20 cellular contexts compared by ENCODE assay signal in genomic region chr15:74454764-74455500, GRCh38. TPM values are rescaled to one million over a fixed set of nuclear protein-coding genes. Genes with fewer than 3 reads are reported as not detected.
A peak's percentile ranks its signal among the peaks of the same experiment; 100 is the strongest.
DNase-seq lines count a peak whose midpoint lies in the region; ATAC-seq, FAIRE-seq and TF ChIP-seq lines count a peak whose summit lies in the region.
"Had no signal": no experiment of that assay in that cellular context is flagged by ENCODE, and none has a peak within 500 bp of the region (broad histone marks: within the 10 kb centered on the region; RNA-seq: fewer than 3 reads in every experiment).

No MANE protein-coding gene starts in this region.

- no peaks in the 10 kb centered on the region for H3K9me3 ChIP-seq in astrocyte (ENCODE audit: insufficient read depth, low read depth, low read length)
- H3K9me3 ChIP-seq: ascending aorta, BLaER1, gastrocnemius medialis, SK-N-SH, testis had no signal

- DNase-seq in activated CD8-positive, alpha-beta memory T cell treated with anti-CD3 and anti-CD28 coated beads, Interleukin-2, amount 10 ng/mL, durations not matched to agents 7 days and 5 days = no peak
- DNase-seq in activated CD8-positive, alpha-beta memory T cell treated with anti-CD3 and anti-CD28 coated beads, Interleukin-2, amount 50 U/mL, for 48 hours = no peak
- DNase-seq in MV-4-11 (lab: John Stamatoyannopoulos, UW) = peak; percentile 7
- no peak for DNase-seq in astrocyte (ENCODE audit: low read depth)
- no peak for DNase-seq in superior temporal gyrus (ENCODE audit: extremely low spot score)
- DNase-seq: activated naive CD4-positive, alpha-beta T cell treated with Interleukin-2 at 50 U/mL for 16 hours; effector CD4-positive, alpha-beta T cell; gastrocnemius medialis; KG1; NCI-H1092; NCI-H2029 treated with DMSO at 0.1 percent for 48 hours; NCI-H446 treated with DMSO at 0.1 percent for 48 hours; SK-N-SH; testis had no signal

- no peak for ATAC-seq in activated CD8-positive, alpha-beta memory T cell treated with anti-CD3 and anti-CD28 coated beads, Interleukin-2, amount 10 ng/mL, durations not matched to agents 7 days and 5 days
- no peak for ATAC-seq in stimulated activated memory B cell treated with anti-CD40 and anti-IgM and Interleukin-4, amounts not matched to agents 10 μg/mL and 1 μg/mL and 100 μg/mL, for 72 hours
- no peak for ATAC-seq in HG03571 (IDR thresholded peaks at IDR 0.05; ENCODE audit: unreplicated experiment)
- no peak for ATAC-seq in GM19324 (IDR thresholded peaks at IDR 0.05; ENCODE audit: low FRiP score, unreplicated experiment)
- ATAC-seq: gastrocnemius medialis had no signal

- no peak overlapping the region for H3K9ac ChIP-seq in astrocyte (ENCODE audit: low read length)
- H3K9ac ChIP-seq: BLaER1, SK-N-SH had no signal

- peak overlapping the region; percentile 21 for H3K27ac Mint-ChIP-seq in activated CD8-positive, alpha-beta memory T cell treated with anti-CD3 and anti-CD28 coated beads, Interleukin-2, amount 10 ng/mL, durations not matched to agents 7 days and 5 days
- peak overlapping the region; percentile 78 for H3K27ac Mint-ChIP-seq in astrocyte (ENCODE audit: unreplicated experiment)
- H3K27ac Mint-ChIP-seq in stimulated activated memory B cell treated with anti-CD40 and anti-IgM and Interleukin-4, amounts not matched to agents 10 μg/mL and 1 μg/mL and 100 μg/mL, for 72 hours = peak overlapping the region; percentile 51

- H3K27ac ChIP-seq in astrocyte (ENCODE audit: low read depth, low read length) = no peak overlapping the region
- H3K27ac ChIP-seq: ascending aorta, BLaER1, testis had no signal

- H3K4me1 ChIP-seq in astrocyte (ENCODE audit: insufficient read depth, low read length) = peaks cover 5% of the 10 kb centered on the region

- H3K36me3 Mint-ChIP-seq in activated CD8-positive, alpha-beta memory T cell treated with anti-CD3 and anti-CD28 coated beads, Interleukin-2, amount 10 ng/mL, durations not matched to agents 7 days and 5 days = peaks cover 31% of the 10 kb centered on the region
- peaks cover 23% of the 10 kb centered on the region for H3K36me3 Mint-ChIP-seq in astrocyte (ENCODE audit: low read depth, unreplicated experiment)
- H3K36me3 Mint-ChIP-seq in stimulated activated memory B cell treated with anti-CD40 and anti-IgM and Interleukin-4, amounts not matched to agents 10 μg/mL and 1 μg/mL and 100 μg/mL, for 72 hours = peaks cover 77% of the 10 kb centered on the region

- no peaks in the 10 kb centered on the region for H3K79me2 ChIP-seq in astrocyte (ENCODE audit: insufficient read depth, low read length)

- H3K36me3 ChIP-seq in astrocyte (ENCODE audit: insufficient read depth, low read length) = no peaks in the 10 kb centered on the region

- no peak overlapping the region for H3K4me2 ChIP-seq in astrocyte (ENCODE audit: low read length)
- H3K4me2 ChIP-seq: BLaER1, SK-N-SH had no signal

- TF ChIP-seq CTCF in astrocyte (IDR thresholded peaks at IDR 0.05; ENCODE audit: insufficient read depth, low read depth, low read length) = no peak

- H3K4me3 Mint-ChIP-seq in activated CD8-positive, alpha-beta memory T cell treated with anti-CD3 and anti-CD28 coated beads, Interleukin-2, amount 10 ng/mL, durations not matched to agents 7 days and 5 days = no peak overlapping the region
- H3K4me3 Mint-ChIP-seq in astrocyte (ENCODE audit: unreplicated experiment) = no peak overlapping the region
- H3K4me3 Mint-ChIP-seq in stimulated activated memory B cell treated with anti-CD40 and anti-IgM and Interleukin-4, amounts not matched to agents 10 μg/mL and 1 μg/mL and 100 μg/mL, for 72 hours = no peak overlapping the region

- no peaks in the 10 kb centered on the region for H4K20me1 ChIP-seq in astrocyte (ENCODE audit: insufficient read depth, low read length)
- H4K20me1 ChIP-seq: BLaER1 had no signal

- no peak overlapping the region for H2AFZ ChIP-seq in astrocyte (ENCODE audit: low read depth, low read length)

- H3K4me1 Mint-ChIP-seq in activated CD8-positive, alpha-beta memory T cell treated with anti-CD3 and anti-CD28 coated beads, Interleukin-2, amount 10 ng/mL, durations not matched to agents 7 days and 5 days = peaks cover 39% of the 10 kb centered on the region
- peaks cover 24% of the 10 kb centered on the region for H3K4me1 Mint-ChIP-seq in astrocyte (ENCODE audit: low read depth, unreplicated experiment)
- peaks cover 28% of the 10 kb centered on the region for H3K4me1 Mint-ChIP-seq in stimulated activated memory B cell treated with anti-CD40 and anti-IgM and Interleukin-4, amounts not matched to agents 10 μg/mL and 1 μg/mL and 100 μg/mL, for 72 hours

- H3K27me3 ChIP-seq in astrocyte (ENCODE audit: insufficient read depth, low read length) = no peaks in the 10 kb centered on the region
- H3K27me3 ChIP-seq: ascending aorta, BLaER1, gastrocnemius medialis, testis had no signal

- H3K9me3 Mint-ChIP-seq in activated CD8-positive, alpha-beta memory T cell treated with anti-CD3 and anti-CD28 coated beads, Interleukin-2, amount 10 ng/mL, durations not matched to agents 7 days and 5 days (ENCODE audit: low read depth) = no peaks in the 10 kb centered on the region
- no peaks in the 10 kb centered on the region for H3K9me3 Mint-ChIP-seq in astrocyte (ENCODE audit: unreplicated experiment)
- no peaks in the 10 kb centered on the region for H3K9me3 Mint-ChIP-seq in stimulated activated memory B cell treated with anti-CD40 and anti-IgM and Interleukin-4, amounts not matched to agents 10 μg/mL and 1 μg/mL and 100 μg/mL, for 72 hours

- no peak overlapping the region for H3K4me3 ChIP-seq in astrocyte (ENCODE audit: insufficient read depth, low read depth, low read length)
- H3K4me3 ChIP-seq: ascending aorta, BLaER1, gastrocnemius medialis, lung, testis had no signal

- CTCF ChIA-PET in activated CD8-positive, alpha-beta memory T cell treated with anti-CD3 and anti-CD28 coated beads, Interleukin-2, amount 10 ng/mL, durations not matched to agents 7 days and 5 days (lab: Charles Lee) = interaction anchor here (0.7 to 3.8 kb wide), 8 partner anchors 16 to 316 kb away, joined by 3 to 23 read pairs (median 8); no protein-coding TSS in a partner anchor

- H3K27me3 Mint-ChIP-seq in activated CD8-positive, alpha-beta memory T cell treated with anti-CD3 and anti-CD28 coated beads, Interleukin-2, amount 10 ng/mL, durations not matched to agents 7 days and 5 days = no peaks in the 10 kb centered on the region
- no peaks in the 10 kb centered on the region for H3K27me3 Mint-ChIP-seq in astrocyte (ENCODE audit: low read depth, unreplicated experiment)
- no peaks in the 10 kb centered on the region for H3K27me3 Mint-ChIP-seq in stimulated activated memory B cell treated with anti-CD40 and anti-IgM and Interleukin-4, amounts not matched to agents 10 μg/mL and 1 μg/mL and 100 μg/mL, for 72 hours

- FAIRE-seq in astrocyte (lab: Jason Lieb, UNC) = no peak

RNA-seq across cellular contexts. Expression of gene UBL7, which starts 6.0 kb away (rescaled TPM):
- 10 to 100 TPM; 55.9 to 60.9 TPM for total RNA-seq in activated CD8-positive, alpha-beta memory T cell treated with anti-CD3 and anti-CD28 coated beads, Interleukin-2, amount 10 ng/mL, durations not matched to agents 7 days and 5 days
- total RNA-seq in astrocyte = 40.9 and 46.1 TPM in 2 replicates

RNA-seq across cellular contexts. Expression of gene SEMA7A, which starts 21.2 kb away (rescaled TPM):
- total RNA-seq in activated CD8-positive, alpha-beta memory T cell treated with anti-CD3 and anti-CD28 coated beads, Interleukin-2, amount 10 ng/mL, durations not matched to agents 7 days and 5 days = 10 to 100 TPM; 26.4 to 32.9 TPM
- total RNA-seq in astrocyte = 26.7 and 36.3 TPM in 2 replicates

Comparison
In these comparisons a context has a peak if more than half of its experiments do, and no peak if none do; other contexts are left out.
1. H3K27ac Mint-ChIP-seq: peak in every context shown above with its lines; median percentile 78 in astrocyte; 51 in stimulated activated memory B cell treated with anti-CD40 and anti-IgM and Interleukin-4, amounts not matched to agents 10 μg/mL and 1 μg/mL and 100 μg/mL, for 72 hours; 21 in activated CD8-positive, alpha-beta memory T cell treated with anti-CD3 and anti-CD28 coated beads, Interleukin-2, amount 10 ng/mL, durations not matched to agents 7 days and 5 days.